In the genomic region with DNA sequence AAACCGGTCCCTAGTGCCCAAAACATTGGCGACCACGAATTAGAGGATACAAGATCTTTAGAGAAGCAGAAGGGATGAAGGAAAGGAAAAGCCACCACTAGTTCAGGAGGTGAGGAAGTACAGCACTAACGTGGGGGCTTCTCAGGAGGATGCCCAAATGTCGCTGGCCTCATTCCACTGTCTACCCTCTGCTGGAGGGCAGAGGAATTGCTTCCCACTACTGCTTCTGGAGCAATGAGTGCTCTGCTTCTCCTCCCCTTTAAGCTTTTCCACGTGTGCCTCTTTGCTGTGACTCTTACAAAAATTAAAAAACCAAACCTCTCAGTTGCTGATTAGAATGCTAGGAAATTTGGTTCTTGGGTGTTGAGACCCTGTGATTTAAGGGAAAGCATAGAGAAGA, we compare ENCODE assay signal across 11 cellular contexts.
A peak's percentile ranks its signal among the peaks of the same experiment; 100 is the strongest.
DNase-seq lines count a peak whose midpoint lies in the region; ATAC-seq, FAIRE-seq and TF ChIP-seq lines count a peak whose summit lies in the region.
"Had no signal": no experiment of that assay in that cellular context is flagged by ENCODE, and none has a peak within 500 bp of the region (broad histone marks: within the 10 kb centered on the region; RNA-seq: fewer than 3 reads in every experiment).

No MANE protein-coding gene starts in this region.

- TF ChIP-seq POLR2A in GM12892 (IDR thresholded peaks at IDR 0.05; ENCODE audit: low read depth, low read length), result no peak

- H3K9me3 ChIP-seq in Karpas-422 (ENCODE audit: low read length), result no peaks in the 10 kb centered on the region

- peak; percentile 9 for DNase-seq in 8988T
- DNase-seq in GM12892 (ENCODE audit: insufficient read length), result peak; percentile 3
- DNase-seq in Karpas-422, result peak; percentile 78
- peak; percentile 13 for DNase-seq in choroid plexus epithelial cell (ENCODE audit: low read depth)
- no peak for DNase-seq in activated naive CD4-positive, alpha-beta T cell treated with Interleukin-2 at 50 U/mL for 16 hours
- DNase-seq in NCI-H1092 (lab: John Stamatoyannopoulos, UW), result no peak
- DNase-seq in NK-92 (lab: John Stamatoyannopoulos, UW; ENCODE audit: unreplicated experiment), result no peak
- DNase-seq: activated gamma-delta T cell, NCI-H1417 had no signal

- ATAC-seq in HG03045 (IDR thresholded peaks at IDR 0.05; ENCODE audit: unreplicated experiment), result no peak

- H2AFZ ChIP-seq in Karpas-422 (ENCODE audit: low read length), result no peak overlapping the region

- H3K27ac ChIP-seq in Karpas-422 (ENCODE audit: low read length), result no peak overlapping the region

- H3K79me2 ChIP-seq in Karpas-422 (ENCODE audit: low read length), result no peaks in the 10 kb centered on the region

- no peaks in the 10 kb centered on the region for H3K4me1 ChIP-seq in Karpas-422 (ENCODE audit: low read length)

- no peak overlapping the region for H3K9ac ChIP-seq in Karpas-422 (ENCODE audit: low read length)

- peak; percentile 65 for TF ChIP-seq CTCF in choroid plexus epithelial cell (conservative IDR thresholded peaks at IDR 0.05; ENCODE audit: low read depth, low read length)

- H3K9me2 ChIP-seq in Karpas-422 (replicated peaks; ENCODE audit: insufficient read depth, low read length), result no peaks in the 10 kb centered on the region

- H3K27me3 ChIP-seq in Karpas-422 (ENCODE audit: low read length), result no peaks in the 10 kb centered on the region

- H3K4me3 ChIP-seq in Karpas-422 (ENCODE audit: low read length), result no peak overlapping the region
- H3K4me3 ChIP-seq in choroid plexus epithelial cell (ENCODE audit: low read depth, low read length), result no peak overlapping the region
- H3K4me3 ChIP-seq: lung had no signal

- H3K36me3 ChIP-seq in Karpas-422 (ENCODE audit: insufficient read depth, low read length), result no peaks in the 10 kb centered on the region

- H3K4me2 ChIP-seq in Karpas-422 (ENCODE audit: low read depth, low read length, poor library complexity, severe bottlenecking), result no peak overlapping the region

- peak; percentile 84 for FAIRE-seq in GM12892 (lab: Jason Lieb, UNC)

- H4K20me1 ChIP-seq in Karpas-422 (ENCODE audit: insufficient read depth, low read depth, low read length), result no peaks in the 10 kb centered on the region

Comparison
In these comparisons a context has a peak if more than half of its experiments do, and no peak if none do; other contexts are left out.
1. DNase-seq: peak in 8988T (single experiment), GM12892 (single experiment), Karpas-422 (single experiment) and choroid plexus epithelial cell (single experiment); none in activated naive CD4-positive, alpha-beta T cell treated with Interleukin-2 at 50 U/mL for 16 hours (single experiment), NCI-H1092 (single experiment) and NK-92 (single experiment).